In genomic region chr5:168407222-168407621, GRCh38 we compare ENCODE assay signal across 23 cellular contexts.
"Had no signal": no experiment of that assay in that cellular context is flagged by ENCODE, and none has a peak within 500 bp of the region (broad histone marks: within the 10 kb centered on the region; RNA-seq: fewer than 3 reads in every experiment).

No MANE protein-coding gene starts in this region.

- FAIRE-seq: keratinocyte had no signal

- H3K36me3 ChIP-seq: suprapubic skin, transverse colon, uterus had no signal

- ATAC-seq: activated naive CD8-positive, alpha-beta T cell treated with anti-CD3 and anti-CD28 coated beads, Interleukin-2, amount 50 U/mL, for 24 hours; foreskin keratinocyte; SK-N-SH treated with all-trans-retinoic acid at 6 μM for 48 hours; T-cell had no signal

- H3K4me3 Mint-ChIP-seq: activated B cell treated with CpG ODN at 0.5 μM for 24 hours; activated CD4-positive, alpha-beta T cell treated with anti-CD3 and anti-CD28 coated beads, Interleukin-2, amount 10 ng/mL, durations not matched to agents 24 days and 14 days; activated naive CD4-positive, alpha-beta T cell treated with anti-CD3 and anti-CD28 coated beads for 36 hours; activated naive CD8-positive, alpha-beta T cell treated with anti-CD3 and anti-CD28 coated beads, Interleukin-2, amount 50 U/mL, for 24 hours; nephron; T-cell had no signal

- DNase-seq: activated B cell treated with CpG ODN at 0.5 μM for 24 hours; activated CD4-positive, alpha-beta T cell treated with anti-CD3 and anti-CD28 coated beads, Interleukin-2, amount 10 ng/mL, durations not matched to agents 24 days and 14 days; activated naive CD4-positive, alpha-beta T cell treated with anti-CD3 and anti-CD28 coated beads for 36 hours; activated naive CD8-positive, alpha-beta T cell treated with anti-CD3 and anti-CD28 coated beads, Interleukin-2, amount 50 U/mL, for 24 hours; foreskin keratinocyte; glutamatergic neuron; hypothalamus; nucleus accumbens; posterior cingulate gyrus; stimulated activated CD4-positive, alpha-beta T cell treated with anti-CD3 and anti-CD28 coated beads, Interleukin-12 subunit alpha, Interleukin-12 subunit beta, amount 100 ng/mL, for 4 hours; stimulated activated CD4-positive, alpha-beta T cell treated with anti-CD3 and anti-CD28 coated beads, Interleukin-1b, Interleukin-23, amount 100 ng/mL, for 48 hours; stimulated activated CD8-positive, alpha-beta memory T cell treated with anti-CD3 and anti-CD28 coated beads, Interleukin-4, amount 100 ng/mL, for 48 hours; stimulated activated naive CD4-positive, alpha-beta T cell treated with Interleukin-2 at 50 U/mL for 16 hours; T-cell; T-helper 9 cell; transverse colon; uterus had no signal

- H3K9me3 Mint-ChIP-seq: activated B cell treated with CpG ODN at 0.5 μM for 24 hours; activated CD4-positive, alpha-beta T cell treated with anti-CD3 and anti-CD28 coated beads, Interleukin-2, amount 10 ng/mL, durations not matched to agents 24 days and 14 days; activated naive CD4-positive, alpha-beta T cell treated with anti-CD3 and anti-CD28 coated beads for 36 hours; activated naive CD8-positive, alpha-beta T cell treated with anti-CD3 and anti-CD28 coated beads, Interleukin-2, amount 50 U/mL, for 24 hours; activated T-helper 2 cell treated with anti-CD3 and anti-CD28 coated beads, Interferon-gamma antibody, Interleukin-2, Interleukin-4, amounts not matched to agents 10 μg/mL and 5 μg/mL and 100 μg/mL, durations not matched to agents 14 hours and 24 hours and 36 hours; nephron; T-cell had no signal

- H3K27ac ChIP-seq: foreskin keratinocyte, suprapubic skin, transverse colon, uterus had no signal

- H3K4me1 Mint-ChIP-seq: activated B cell treated with CpG ODN at 0.5 μM for 24 hours had no signal

- H3K4me1 ChIP-seq: transverse colon, uterus had no signal

- H3K27me3 Mint-ChIP-seq: activated B cell treated with CpG ODN at 0.5 μM for 24 hours had no signal

- H3K27me3 ChIP-seq: foreskin keratinocyte, suprapubic skin, transverse colon, uterus had no signal

- H3K27ac Mint-ChIP-seq: activated B cell treated with CpG ODN at 0.5 μM for 24 hours; activated CD4-positive, alpha-beta T cell treated with anti-CD3 and anti-CD28 coated beads, Interleukin-2, amount 10 ng/mL, durations not matched to agents 24 days and 14 days; activated naive CD4-positive, alpha-beta T cell treated with anti-CD3 and anti-CD28 coated beads for 36 hours; activated naive CD8-positive, alpha-beta T cell treated with anti-CD3 and anti-CD28 coated beads, Interleukin-2, amount 50 U/mL, for 24 hours; activated T-helper 2 cell treated with anti-CD3 and anti-CD28 coated beads, Interferon-gamma antibody, Interleukin-2, Interleukin-4, amounts not matched to agents 10 μg/mL and 5 μg/mL and 100 μg/mL, durations not matched to agents 14 hours and 24 hours and 36 hours; nephron; T-cell had no signal

- H3K36me3 Mint-ChIP-seq: T-cell had no signal

- H3K9me3 ChIP-seq: suprapubic skin, transverse colon, uterus had no signal

- H3K4me3 ChIP-seq: lung, suprapubic skin, transverse colon, uterus had no signal
